Comparison of ENCODE assay signal across 1 cellular context in the genomic region with DNA sequence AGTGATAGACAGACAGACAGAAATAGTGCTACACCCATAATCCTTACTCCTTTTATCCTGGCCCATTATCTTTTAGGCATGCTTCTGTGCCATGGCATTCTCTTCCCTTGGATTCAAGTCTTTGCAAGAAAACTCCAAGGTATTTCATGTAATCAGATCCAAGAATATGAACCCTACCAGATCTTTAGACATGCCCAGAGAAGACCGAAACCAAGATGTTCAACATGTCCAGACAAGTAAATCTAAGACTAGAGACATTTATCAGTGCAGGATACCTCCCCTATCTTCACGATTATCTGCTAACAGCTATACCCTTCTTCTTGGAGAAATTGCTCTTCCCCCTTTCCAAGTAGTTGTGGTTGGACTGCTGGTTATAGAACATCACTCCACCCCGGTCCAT.
TF ChIP-seq lines count a peak whose summit lies in the region.

No MANE protein-coding gene starts in this region.

TF ChIP-seq in HCT116, 20 proteins besides CTCF, POLR2A, EP300 and RAD21 (continued from another document):
- TF ChIP-seq, protein P1, sequence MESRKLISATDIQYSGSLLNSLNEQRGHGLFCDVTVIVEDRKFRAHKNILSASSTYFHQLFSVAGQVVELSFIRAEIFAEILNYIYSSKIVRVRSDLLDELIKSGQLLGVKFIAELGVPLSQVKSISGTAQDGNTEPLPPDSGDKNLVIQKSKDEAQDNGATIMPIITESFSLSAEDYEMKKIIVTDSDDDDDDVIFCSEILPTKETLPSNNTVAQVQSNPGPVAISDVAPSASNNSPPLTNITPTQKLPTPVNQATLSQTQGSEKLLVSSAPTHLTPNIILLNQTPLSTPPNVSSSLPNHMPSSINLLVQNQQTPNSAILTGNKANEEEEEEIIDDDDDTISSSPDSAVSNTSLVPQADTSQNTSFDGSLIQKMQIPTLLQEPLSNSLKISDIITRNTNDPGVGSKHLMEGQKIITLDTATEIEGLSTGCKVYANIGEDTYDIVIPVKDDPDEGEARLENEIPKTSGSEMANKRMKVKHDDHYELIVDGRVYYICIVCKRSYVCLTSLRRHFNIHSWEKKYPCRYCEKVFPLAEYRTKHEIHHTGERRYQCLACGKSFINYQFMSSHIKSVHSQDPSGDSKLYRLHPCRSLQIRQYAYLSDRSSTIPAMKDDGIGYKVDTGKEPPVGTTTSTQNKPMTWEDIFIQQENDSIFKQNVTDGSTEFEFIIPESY (IDR thresholded peaks at IDR 0.05; ENCODE audit: extremely low read depth, insufficient replicate concordance, low read length) = no peak
- TF ChIP-seq CBX3 (IDR thresholded peaks at IDR 0.05; ENCODE audit: low read depth) = no peak
